In the genomic region with DNA sequence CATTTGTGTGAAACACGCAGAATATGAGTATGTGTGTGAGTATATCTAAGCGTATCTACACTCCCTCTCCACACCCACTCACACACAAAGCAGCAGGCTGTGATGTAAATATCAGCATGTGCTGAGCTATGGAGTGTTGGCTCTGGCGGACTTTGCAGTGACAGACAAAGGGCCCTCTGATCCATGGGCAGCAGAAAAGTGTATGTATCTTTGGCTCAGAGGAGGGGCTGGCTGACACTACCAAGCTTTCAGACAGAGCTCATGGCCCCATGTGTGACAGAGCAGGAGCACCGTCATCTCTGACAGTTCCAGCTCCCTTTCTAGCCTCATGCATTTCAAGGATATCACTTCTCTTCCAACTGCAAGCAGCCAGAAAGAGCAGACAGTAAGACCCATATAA, we compare ENCODE assay signal across 31 cellular contexts. TPM values are rescaled to one million over a fixed set of nuclear protein-coding genes. Genes with fewer than 3 reads are reported as not detected.
"Had no signal": no experiment of that assay in that cellular context is flagged by ENCODE, and none has a peak within 500 bp of the region (broad histone marks: within the 10 kb centered on the region; RNA-seq: fewer than 3 reads in every experiment).

No MANE protein-coding gene starts in this region.

- H3K4me3 ChIP-seq: gastrocnemius medialis, heart left ventricle, hepatocyte, left lung, pancreas, right atrium auricular region, skin epidermis, spleen, thyroid gland had no signal

- DNase-seq: cerebellar nuclear complex; effector CD4-positive, alpha-beta T cell; endodermal cell; foreskin fibroblast; gastrocnemius medialis; heart left ventricle; left cardiac atrium; left lung; natural killer cell; pancreas; spleen; stimulated activated naive B cell treated with anti-CD40 and anti-IgM and Interleukin-4, amounts not matched to agents 10 μg/mL and 1 μg/mL and 100 μg/mL, for 72 hours; thyroid gland had no signal

- H3K4me2 ChIP-seq: hepatocyte had no signal

- H3K4me1 ChIP-seq: gastrocnemius medialis, left lung, pancreas, right atrium auricular region, spleen had no signal

- H3K27me3 ChIP-seq: dorsolateral prefrontal cortex, gastrocnemius medialis, heart left ventricle, hepatocyte, neutrophil, pancreas, right atrium auricular region, spleen, thyroid gland had no signal

- H3K27ac ChIP-seq: epithelial cell of prostate, gastrocnemius medialis, heart left ventricle, hepatocyte, left lung, neutrophil, pancreas, right atrium auricular region, skin epidermis, spleen, thyroid gland had no signal

- H2AFZ ChIP-seq: hepatocyte had no signal

- FAIRE-seq: islet of Langerhans, pancreas, urothelium cell line had no signal

- ATAC-seq: esophagus mucosa; gastrocnemius medialis; heart left ventricle; left cardiac atrium; left lung; pancreas; stimulated activated naive B cell treated with anti-CD40 and anti-IgM and Interleukin-4, amounts not matched to agents 10 μg/mL and 1 μg/mL and 100 μg/mL, for 72 hours had no signal

- H3K9me3 ChIP-seq: gastrocnemius medialis, heart left ventricle, left lung, neutrophil, pancreas, right atrium auricular region, spleen, thyroid gland had no signal

- H3K79me2 ChIP-seq: hepatocyte had no signal

- H3K36me3 ChIP-seq: gastrocnemius medialis, heart left ventricle, left lung, neutrophil, pancreas, right atrium auricular region, spleen, thyroid gland had no signal

RNA-seq across cellular contexts. Expression of a gene that starts 57.2 kb away (rescaled TPM):
- total RNA-seq: endodermal cell, esophagus mucosa, hepatocyte, kidney epithelial cell, left lung, lower leg skin, lung microvascular endothelial cell, mesenteric fat pad, mononuclear cell, natural killer cell, omental fat pad, pancreas, progenitor cell of endocrine pancreas, spleen, temporal lobe, thyroid gland had no signal
- polyA plus RNA-seq: hepatocyte, neural cell, pancreas, spleen had no signal
